8 cellular contexts compared by ENCODE assay signal in the genomic region with DNA sequence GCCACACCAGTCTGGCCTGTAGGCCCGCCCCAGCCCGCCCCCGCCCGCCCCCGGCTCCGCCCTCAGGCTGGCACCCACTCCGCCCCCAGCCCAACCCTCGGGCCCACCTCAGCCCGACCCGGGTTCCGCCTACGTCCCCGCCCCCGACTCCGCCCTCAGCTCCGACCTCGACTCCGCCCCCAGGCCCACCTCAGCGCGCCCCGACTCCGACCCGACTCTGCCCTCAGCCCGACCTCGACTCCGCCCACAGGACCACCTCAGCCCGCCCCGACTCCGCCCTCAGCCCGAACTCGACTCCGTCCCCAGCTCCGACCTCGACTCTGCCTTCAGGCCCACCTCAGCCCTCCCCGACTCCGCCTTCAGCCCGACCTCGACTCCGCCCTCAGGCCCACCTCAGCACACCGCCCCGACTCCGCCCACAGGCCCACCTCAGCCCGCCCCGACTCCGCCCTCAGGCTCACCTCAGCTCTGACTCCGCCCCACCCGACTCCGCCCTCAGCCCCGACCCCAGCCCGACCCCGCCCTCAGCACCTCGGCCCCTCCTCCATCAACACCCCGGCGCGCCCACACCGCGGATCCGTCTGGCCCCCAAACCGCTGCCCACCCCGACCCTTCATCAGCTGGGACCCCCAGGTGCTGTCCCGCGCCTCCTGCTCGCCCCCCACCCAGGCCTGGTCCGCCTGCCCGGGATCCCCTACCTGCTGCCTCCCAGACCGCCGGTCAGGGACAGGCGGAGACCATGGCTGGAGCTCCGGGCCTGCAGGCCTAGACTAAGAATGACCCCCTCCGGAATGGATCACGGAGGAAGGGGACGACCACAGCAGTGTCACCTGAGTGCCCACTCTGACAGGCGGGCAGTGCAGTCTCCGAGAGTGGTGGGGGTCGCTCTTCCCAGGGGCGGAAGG.
DNase-seq lines count a peak whose midpoint lies in the region; ATAC-seq lines count a peak whose summit lies in the region.

Gene RAB43, minus strand, starts transcription at position 13 of the 905 bp plus-strand sequence. CDS start 315 bp downstream, outside the sequence.

- peaks cover 4% of the 10 kb centered on the region for H3K27me3 ChIP-seq in NT2/D1 (ENCODE audit: insufficient read depth, insufficient read length)

- peaks cover 20% of the 10 kb centered on the region for H3K4me1 ChIP-seq in NT2/D1 (ENCODE audit: insufficient read depth, insufficient read length)

- DNase-seq in AG08396 (ENCODE audit: low spot score) (peak; percentile 98), GM19240 (ENCODE audit: insufficient read length, low spot score) (peak; percentile 73), NT2/D1 (ENCODE audit: low read depth, low spot score) (peak; percentile 94), activated T-cell treated with anti-CD3 and anti-CD28 coated beads for 48 hours (ENCODE audit: low read depth) (peak; percentile 83), epidermal melanocyte (ENCODE audit: insufficient read length, low spot score) (peak; percentile 92), midbrain (lab: John Stamatoyannopoulos, UW) (peak; percentile 78)
- peak; percentile 77 to 81 for DNase-seq in stimulated activated CD8-positive, alpha-beta memory T cell treated with anti-CD3 and anti-CD28 coated beads, Interleukin-15, amount 100 ng/mL, for 4 hours (ENCODE audit: low read depth in 2 of 2)

- ATAC-seq in HG03521 (IDR thresholded peaks at IDR 0.05; ENCODE audit: unreplicated experiment): peak; percentile 44

- H3K36me3 ChIP-seq in NT2/D1 (ENCODE audit: insufficient read depth, insufficient read length, low read length): peaks cover 16% of the 10 kb centered on the region

- peak within 1 kb of the TSS; percentile 87 for H3K9ac ChIP-seq in NT2/D1 (ENCODE audit: insufficient read length, low read depth)

- peak within 1 kb of the TSS; percentile 79 for H3K4me3 ChIP-seq in NT2/D1 (ENCODE audit: insufficient read length, low read depth)

- H3K9me3 ChIP-seq in NT2/D1 (ENCODE audit: insufficient read depth, low read length): no peaks in the 10 kb centered on the region

Comparison
In these comparisons a context has a peak if more than half of its experiments do, and no peak if none do; other contexts are left out.
1. Peak in every context shown above with its lines: DNase-seq, ATAC-seq and H3K4me3 ChIP-seq.